ENCODE assay signal across 35 cellular contexts in genomic region chr1:115572710-115573109, GRCh38.
DNase-seq lines count a peak whose midpoint lies in the region; ATAC-seq, FAIRE-seq and TF ChIP-seq lines count a peak whose summit lies in the region.
"Had no signal": no experiment of that assay in that cellular context is flagged by ENCODE, and none has a peak within 500 bp of the region (broad histone marks: within the 10 kb centered on the region; RNA-seq: fewer than 3 reads in every experiment).

No MANE protein-coding gene starts in this region.

- H3K79me2 ChIP-seq in K562 (ENCODE audit: control insufficient read depth, insufficient read depth, low read length), result no peaks in the 10 kb centered on the region

- no peaks in the 10 kb centered on the region for H3K4me1 ChIP-seq in HEK293 (ENCODE audit: control insufficient read depth, insufficient read depth, low read length)
- H3K4me1 ChIP-seq in K562 (replicated peaks in 1 of 2; ENCODE audit: control insufficient read depth in 2 of 2, insufficient read depth in 2 of 2, low read length in 2 of 2), result no peaks in the 10 kb centered on the region
- H3K4me1 ChIP-seq in endodermal cell (ENCODE audit: control insufficient read depth, insufficient read depth, low read length), result no peaks in the 10 kb centered on the region
- H3K4me1 ChIP-seq: A549; BE2C; BLaER1; BLaER1 treated with 17β-estradiol and CSF1 and Interleukin-3, amounts not matched to agents 10 nM and 100 nM; Caco-2 had no signal

- TF ChIP-seq RAD21 in K562 (CRISPR knock-in tag; conservative IDR thresholded peaks at IDR 0.05 in 1 of 2, IDR thresholded peaks at IDR 0.05 in 1 of 2), result no peak

- peak; percentile 35 for FAIRE-seq in K562 (lab: Jason Lieb, UNC)
- FAIRE-seq in GM19239 (lab: Jason Lieb, UNC), result no peak
- FAIRE-seq: A204.1, A549, D721Med had no signal

- H3K27ac Mint-ChIP-seq in endodermal cell, result no peak overlapping the region
- H3K27ac Mint-ChIP-seq: B cell; CD14-positive monocyte; CD4-positive, alpha-beta memory T cell; CD4-positive, alpha-beta T cell; CD4-positive, CD25-positive, alpha-beta regulatory T cell; CD8-positive, alpha-beta memory T cell; CD8-positive, alpha-beta T cell had no signal

- CTCF ChIA-PET in HEK293 (lab: Yijun Ruan, JAX), result interaction anchor here (0.6 kb wide), 1 partner anchor 467 kb away, joined by 4 read pairs; no protein-coding TSS in a partner anchor
- CTCF ChIA-PET in K562 (lab: Yijun Ruan, JAX; ENCODE audit: low intra/inter-chr PET ratio), result no interaction called here

- no peak overlapping the region for H3K27ac ChIP-seq in HEK293 (ENCODE audit: extremely low read depth, low read depth, low read length)
- no peak overlapping the region for H3K27ac ChIP-seq in K562 (ENCODE audit: extremely low read depth, low read depth, low read length)
- H3K27ac ChIP-seq in endodermal cell (ENCODE audit: low read depth, low read length), result no peak overlapping the region
- H3K27ac ChIP-seq: 22Rv1; A549; BLaER1; BLaER1 treated with 17β-estradiol and CSF1 and Interleukin-3, amounts not matched to agents 10 nM and 100 nM; C4-2B had no signal

- intact Hi-C loops in K562 (cut with micrococcal nuclease), result no loop called here
- intact Hi-C loops in Right ventricle myocardium superior (cut with DNase I), result no loop called here

- H3K4me3 Mint-ChIP-seq in endodermal cell, result no peak overlapping the region
- H3K4me3 Mint-ChIP-seq: B cell; CD14-positive monocyte; CD4-positive, alpha-beta memory T cell; CD4-positive, alpha-beta T cell; CD4-positive, CD25-positive, alpha-beta regulatory T cell; CD8-positive, alpha-beta memory T cell; CD8-positive, alpha-beta T cell had no signal

- peaks cover 42% of the 10 kb centered on the region for H3K9me3 Mint-ChIP-seq in endodermal cell

- no peak for ATAC-seq in K562
- ATAC-seq in Right ventricle myocardium superior (ENCODE audit: poor library complexity), result no peak
- no peak for ATAC-seq in HG03520 (IDR thresholded peaks at IDR 0.05; ENCODE audit: unreplicated experiment)
- ATAC-seq: A549; CD8-positive, alpha-beta T cell had no signal

- no peaks in the 10 kb centered on the region for H3K27me3 Mint-ChIP-seq in endodermal cell (ENCODE audit: insufficient read depth)
- H3K27me3 Mint-ChIP-seq: B cell; CD4-positive, CD25-positive, alpha-beta regulatory T cell had no signal

- H3K4me2 ChIP-seq in K562 (ENCODE audit: insufficient read depth, low read length), result no peak overlapping the region
- H3K4me2 ChIP-seq: A549; BLaER1; BLaER1 treated with 17β-estradiol and CSF1 and Interleukin-3, amounts not matched to agents 10 nM and 100 nM had no signal

- no TSS peak for BruUV-seq in K562 (replicated peaks; lab: Mats Ljungman, UMichigan)

- no peak for TF ChIP-seq POLR2A in K562 (conservative IDR thresholded peaks at IDR 0.05)

- no peak overlapping the region for H3K4me3 ChIP-seq in HEK293 (ENCODE audit: low read depth, low read length)
- no peak overlapping the region for H3K4me3 ChIP-seq in K562
- peak overlapping the region; percentile 47 for H3K4me3 ChIP-seq in endodermal cell (ENCODE audit: low read length)
- H3K4me3 ChIP-seq: A549; BLaER1; BLaER1 treated with 17β-estradiol and CSF1 and Interleukin-3, amounts not matched to agents 10 nM and 100 nM had no signal

- peaks cover 12% of the 10 kb centered on the region for H3K4me1 Mint-ChIP-seq in endodermal cell
- H3K4me1 Mint-ChIP-seq: B cell; CD14-positive monocyte; CD4-positive, alpha-beta memory T cell; CD4-positive, CD25-positive, alpha-beta regulatory T cell; CD8-positive, alpha-beta memory T cell had no signal

- POLR2A ChIA-PET in HEK293 (lab: Yijun Ruan, JAX), result no interaction called here
- POLR2A ChIA-PET in K562 (lab: Yijun Ruan, JAX), result interaction anchor here (0.6 to 0.7 kb wide), 2 partner anchors 16 to 77 kb away, joined by 3 read pairs; no protein-coding TSS in a partner anchor

- 0% methylated on average over 1 of the region's 1 CpG for WGBS in K562 (ENCODE audit: insufficient coverage, low coverage, missing lambda C conversion rate)
- WGBS in endodermal cell (ENCODE audit: insufficient coverage in 1 of 2, insufficient read length in 1 of 2), 2 experiments, result 91 to 100% methylated on average over 1 of the region's 1 CpG

- TF ChIP-seq CTCF in HEK293 (tag by site-specific recombination; IDR thresholded peaks at IDR 0.05) (no peak), K562 (IDR thresholded peaks at IDR 0.05 in 2 of 3, conservative IDR thresholded peaks at IDR 0.05 in 1 of 3; ENCODE audit: insufficient read depth in 2 of 3, low read depth in 1 of 3, low read length in 3 of 3) (no peak), endodermal cell (conservative IDR thresholded peaks at IDR 0.05) (no peak)

- in situ Hi-C loops in K562 (cut with MboI), result no loop called here

- H3K9ac ChIP-seq in K562 (ENCODE audit: insufficient read depth in 1 of 2, low read depth in 2 of 2, low read length in 2 of 2) (no peak overlapping the region), endodermal cell (ENCODE audit: extremely low read depth, low read length, poor library complexity, severe bottlenecking) (no peak overlapping the region)
- H3K9ac ChIP-seq: BLaER1; BLaER1 treated with 17β-estradiol and CSF1 and Interleukin-3, amounts not matched to agents 10 nM and 100 nM had no signal

- no peaks in the 10 kb centered on the region for H3K36me3 ChIP-seq in HEK293 (ENCODE audit: control insufficient read depth in 2 of 2, insufficient read depth in 1 of 2, low read length in 2 of 2)
- H3K36me3 ChIP-seq in K562 (ENCODE audit: control insufficient read depth, insufficient read depth, low read length), result no peaks in the 10 kb centered on the region
- no peaks in the 10 kb centered on the region for H3K36me3 ChIP-seq in endodermal cell (ENCODE audit: control insufficient read depth, insufficient read depth, low read length)
- H3K36me3 ChIP-seq: BE2C; BLaER1; BLaER1 treated with 17β-estradiol and CSF1 and Interleukin-3, amounts not matched to agents 10 nM and 100 nM had no signal

- H3K27me3 ChIP-seq in K562 (ENCODE audit: control insufficient read depth in 2 of 2, insufficient read depth in 2 of 2, low read length in 2 of 2) (no peaks in the 10 kb centered on the region), endodermal cell (ENCODE audit: control insufficient read depth, insufficient read depth, low read length, poor library complexity, severe bottlenecking) (no peaks in the 10 kb centered on the region)
- H3K27me3 ChIP-seq: BE2C; BLaER1; BLaER1 treated with 17β-estradiol and CSF1 and Interleukin-3, amounts not matched to agents 10 nM and 100 nM had no signal

- H2AFZ ChIP-seq in K562 (ENCODE audit: low read depth, low read length), result no peak overlapping the region

- H4K20me1 ChIP-seq in K562 (replicated peaks; ENCODE audit: control insufficient read depth, insufficient read depth, low read length), result no peaks in the 10 kb centered on the region
- H4K20me1 ChIP-seq: BLaER1; BLaER1 treated with 17β-estradiol and CSF1 and Interleukin-3, amounts not matched to agents 10 nM and 100 nM had no signal

- DNase-seq in K562 (ENCODE audit: extremely low read depth in 1 of 4, low spot score in 3 of 4) (no peak), endodermal cell (no peak), Right ventricle myocardium superior (no peak), GM19239 (ENCODE audit: insufficient read length, low spot score) (no peak)
- DNase-seq: 8988T; ACHN; AML-193; BE2C; C1 segment of cervical spinal cord; Caco-2; Calu3; CD4-positive, alpha-beta memory T cell; CD4-positive, alpha-beta T cell; CD4-positive, CD25-positive, alpha-beta regulatory T cell; CD8-positive, alpha-beta memory T cell; CD8-positive, alpha-beta T cell; COR-L47; DMS 273 treated with DMSO at 0.1 percent for 48 hours; DMS153; DMS53; DMS79; DMS79 treated with DMSO at 0.1 percent for 48 hours; DND-41; EL had no signal

- peaks cover 12% of the 10 kb centered on the region for H3K36me3 Mint-ChIP-seq in endodermal cell (ENCODE audit: low read depth)
- H3K36me3 Mint-ChIP-seq: CD14-positive monocyte; CD8-positive, alpha-beta T cell had no signal

- H3K9me1 ChIP-seq in K562 (ENCODE audit: control insufficient read depth, insufficient read depth, low read length), result no peaks in the 10 kb centered on the region

- no peaks in the 10 kb centered on the region; the same call in 1 of the 2 replicates for H3K9me3 ChIP-seq in HEK293 (ENCODE audit: control insufficient read depth, insufficient read depth, low read depth, low read length)
- H3K9me3 ChIP-seq in K562 (replicated peaks; ENCODE audit: control insufficient read depth, insufficient read depth, low read depth, low read length), result no peaks in the 10 kb centered on the region; the same call in 1 of the 2 replicates
- H3K9me3 ChIP-seq in endodermal cell (ENCODE audit: control insufficient read depth, low read length), result peaks cover 46% of the 10 kb centered on the region
- H3K9me3 ChIP-seq: Caco-2 had no signal

- TF ChIP-seq EP300 in K562 (IDR thresholded peaks at IDR 0.05; ENCODE audit: low read length), result no peak

TF ChIP-seq in HEK293, 187 proteins besides CTCF, POLR2A, EP300 and RAD21:
- TF ChIP-seq SETDB1 (IDR thresholded peaks at IDR 0.05; ENCODE audit: insufficient read length, low read length) (peak; percentile 34), ZNF184 (tag by site-specific recombination; IDR thresholded peaks at IDR 0.05) (no peak), EGR2 (tag by site-specific recombination; IDR thresholded peaks at IDR 0.05; ENCODE audit: low read depth) (no peak), ZNF707 (tag by site-specific recombination; IDR thresholded peaks at IDR 0.05) (peak; percentile 95)

TF ChIP-seq in K562, 482 proteins besides CTCF, POLR2A, EP300 and RAD21:
- peak; percentile 97 for TF ChIP-seq ZNF707 (CRISPR knock-in tag; conservative IDR thresholded peaks at IDR 0.05)
- no peak for TF ChIP-seq ZNF253 (CRISPR knock-in tag; conservative IDR thresholded peaks at IDR 0.05)

Comparison
In these comparisons a context has a peak if more than half of its experiments do, and no peak if none do; other contexts are left out.
1. Of the 44 proteins assayed by ChIP-seq in both K562 and HEK293: peak only in K562: none; only in HEK293: SETDB1; in both: ZNF707; in neither: 42.